ENCODE assay signal across 8 cellular contexts in genomic region chr5:171387255-171387969, GRCh38. TPM values are rescaled to one million over a fixed set of nuclear protein-coding genes. Genes with fewer than 3 reads are reported as not detected.
DNase-seq lines count a peak whose midpoint lies in the region; ATAC-seq and TF ChIP-seq lines count a peak whose summit lies in the region.

A gene with protein sequence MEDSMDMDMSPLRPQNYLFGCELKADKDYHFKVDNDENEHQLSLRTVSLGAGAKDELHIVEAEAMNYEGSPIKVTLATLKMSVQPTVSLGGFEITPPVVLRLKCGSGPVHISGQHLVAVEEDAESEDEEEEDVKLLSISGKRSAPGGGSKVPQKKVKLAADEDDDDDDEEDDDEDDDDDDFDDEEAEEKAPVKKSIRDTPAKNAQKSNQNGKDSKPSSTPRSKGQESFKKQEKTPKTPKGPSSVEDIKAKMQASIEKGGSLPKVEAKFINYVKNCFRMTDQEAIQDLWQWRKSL (plus strand): TSS chr5:171387849. CDS start chr5:171387949, 100 bp downstream.

- peak within 1 kb of the TSS; percentile 96 for H3K27ac ChIP-seq in C4-2B
- H3K27ac ChIP-seq in left lung, result peak within 1 kb of the TSS; percentile 89 to 91

- no peaks in the 10 kb centered on the region for H3K9me3 ChIP-seq in left lung

- DNase-seq in NCI-H774 (lab: John Stamatoyannopoulos, UW) (peak; percentile 98), dermis blood vessel endothelial cell (peak; percentile 100), left lung (peak; percentile 98)
- DNase-seq in activated CD4-positive, alpha-beta T cell treated with anti-CD3 and anti-CD28 coated beads, Interleukin-2, amount 50 U/mL, for 4 hours, result peak; percentile 96 to 98
- peak; percentile 93 to 94 for DNase-seq in stimulated activated CD4-positive, alpha-beta T cell treated with anti-CD3 and anti-CD28 coated beads, Interleukin-2, amount 100 ng/mL, for 48 hours

- TF ChIP-seq CTCF in C4-2B (conservative IDR thresholded peaks at IDR 0.05), result no peak
- TF ChIP-seq CTCF in left lung (IDR thresholded peaks at IDR 0.05), result no peak

- H3K36me3 ChIP-seq in left lung, result peaks cover 0 to 20% of the 10 kb centered on the region in 2 donors

- ATAC-seq in GM19395 (IDR thresholded peaks at IDR 0.05; ENCODE audit: unreplicated experiment) (peak; percentile 80), HG03565 (IDR thresholded peaks at IDR 0.05; ENCODE audit: unreplicated experiment) (peak; percentile 79), left lung (peak; percentile 95)

- peak within 1 kb of the TSS; percentile 58 to 81 for H3K4me3 ChIP-seq in left lung

- intact Hi-C loops in left lung (cut with DNase I), result no loop called here

- H3K4me1 ChIP-seq in left lung, result peaks cover 20 to 42% of the 10 kb centered on the region in 2 donors

- H3K27me3 ChIP-seq in left lung, result no peaks in the 10 kb centered on the region

RNA-seq across cellular contexts. Expression of the gene that starts here (rescaled TPM):
- 1,135 and 1,923 TPM in 2 replicates for total RNA-seq in dermis blood vessel endothelial cell
- total RNA-seq in left lung, result 100 to 1,000 TPM; 580 to 727 TPM

Comparison
In these comparisons a context has a peak if more than half of its experiments do, and no peak if none do; other contexts are left out.
1. Peak in every context shown above with its lines: DNase-seq, ATAC-seq, H3K4me3 ChIP-seq and H3K27ac ChIP-seq.